28 cellular contexts compared by ENCODE assay signal in genomic region chr2:239477606-239478005, GRCh38.
"Had no signal": no experiment of that assay in that cellular context is flagged by ENCODE, and none has a peak within 500 bp of the region (broad histone marks: within the 10 kb centered on the region; RNA-seq: fewer than 3 reads in every experiment).

No MANE protein-coding gene starts in this region.

- DNase-seq: activated CD4-positive, alpha-beta memory T cell treated with anti-CD3 and anti-CD28 coated beads for 36 hours; activated CD4-positive, alpha-beta T cell treated with anti-CD3 and anti-CD28 coated beads for 36 hours; activated CD4-positive, alpha-beta T cell treated with anti-CD3 and anti-CD28 coated beads, Interleukin-2, amount 10 ng/mL, durations not matched to agents 24 days and 14 days; activated CD4-positive, CD25-positive, alpha-beta regulatory T cell; activated CD4-positive, CD25-positive, alpha-beta regulatory T cell treated with anti-CD3 and anti-CD28 coated beads, Interleukin-2, amount 50 U/mL, for 72 hours; activated CD8-positive, alpha-beta memory T cell treated with anti-CD3 and anti-CD28 coated beads, Interleukin-2, amount 10 ng/mL, durations not matched to agents 7 days and 5 days; activated CD8-positive, alpha-beta memory T cell treated with anti-CD3 and anti-CD28 coated beads, Interleukin-2, amount 50 U/mL, for 4 hours; activated CD8-positive, alpha-beta T cell treated with anti-CD3 and anti-CD28 coated beads, Interleukin-2, amount 10 ng/mL, durations not matched to agents 7 days and 5 days; activated gamma-delta T cell; activated naive CD4-positive, alpha-beta T cell; activated naive CD4-positive, alpha-beta T cell treated with anti-CD3 and anti-CD28 coated beads, Interleukin-2, amount 10 ng/mL, durations not matched to agents 7 days and 5 days; activated naive CD8-positive, alpha-beta T cell treated with anti-CD3 and anti-CD28 coated beads, Interleukin-2, amount 10 ng/mL, durations not matched to agents 7 days and 5 days; activated T-cell treated with anti-CD3 and anti-CD28 coated beads, Interleukin-2, amount 50 U/mL, for 1 hour; activated T-cell treated with anti-CD3 and anti-CD28 coated beads, Interleukin-2, amount 50 U/mL, for 72 hours; central memory CD4-positive, alpha-beta T cell; cerebellar nuclear complex; colonic mucosa; effector memory CD4-positive, alpha-beta T cell; endodermal cell; foreskin fibroblast; T-helper 2 cell had no signal

- H3K27me3 ChIP-seq: ascending aorta, breast epithelium, cardiac muscle cell, colonic mucosa, dorsolateral prefrontal cortex had no signal

- ATAC-seq: activated CD4-positive, alpha-beta T cell treated with anti-CD3 and anti-CD28 coated beads for 36 hours; activated CD8-positive, alpha-beta memory T cell treated with anti-CD3 and anti-CD28 coated beads, Interleukin-2, amount 10 ng/mL, durations not matched to agents 7 days and 5 days; activated CD8-positive, alpha-beta T cell treated with anti-CD3 and anti-CD28 coated beads, Interleukin-2, amount 10 ng/mL, durations not matched to agents 7 days and 5 days; activated naive CD4-positive, alpha-beta T cell treated with anti-CD3 and anti-CD28 coated beads, Interleukin-2, amount 50 U/mL, for 72 hours; activated T-cell treated with anti-CD3 and anti-CD28 coated beads, Interleukin-2, amount 50 U/mL, for 72 hours; esophagus mucosa had no signal

- H3K27ac ChIP-seq: ascending aorta, breast epithelium, cardiac muscle cell, colonic mucosa, dorsolateral prefrontal cortex had no signal

- H3K4me3 ChIP-seq: ascending aorta, breast epithelium, cardiac muscle cell, colonic mucosa, dorsolateral prefrontal cortex had no signal

- FAIRE-seq: frontal cortex had no signal

- H3K36me3 ChIP-seq: ascending aorta, breast epithelium, cardiac muscle cell, colonic mucosa had no signal

- H3K9me3 ChIP-seq: ascending aorta, breast epithelium, colonic mucosa had no signal

- H3K4me1 ChIP-seq: ascending aorta, breast epithelium, colonic mucosa had no signal
